Comparison of ENCODE assay signal across 8 cellular contexts in genomic region chr2:109760265-109760986, GRCh38. TPM values are rescaled to one million over a fixed set of nuclear protein-coding genes. Genes with fewer than 3 reads are reported as not detected.
DNase-seq lines count a peak whose midpoint lies in the region; ATAC-seq and TF ChIP-seq lines count a peak whose summit lies in the region.
"Not testable (repeated sequence)": the region's sequence is repeated elsewhere in the genome, so short reads cannot be mapped to it uniquely, and the experiment has no call there.

No MANE protein-coding gene starts in this region.

- ATAC-seq in DND-41 (ENCODE audit: insufficient read depth, low read depth) (peak; percentile 27; the same call in 1 of the 3 replicates), RWPE2 (ENCODE audit: low read depth) (peak; percentile 48), upper lobe of right lung (peak; percentile 79)
- ATAC-seq in activated T-cell treated with anti-CD3 and anti-CD28 coated beads, Interleukin-2, amount 50 U/mL, for 72 hours (replicated peaks in 1 of 2) = peak; percentile 62 to 73
- ATAC-seq in natural killer cell treated with Interleukin-12 subunit alpha and Interleukin-12 subunit beta and Interleukin-15 and Interleukin-18, amount 100 ng/mL, for 72 hours = peak; percentile 44 to 57

- H3K9ac ChIP-seq in DND-41 (ENCODE audit: low read depth, low read length); endodermal cell (ENCODE audit: extremely low read depth, low read length, poor library complexity, severe bottlenecking): not testable (repeated sequence)

- H3K9me3 Mint-ChIP-seq in activated T-cell treated with anti-CD3 and anti-CD28 coated beads, Interleukin-2, amount 50 U/mL, for 72 hours; endodermal cell; natural killer cell treated with Interleukin-12 subunit alpha and Interleukin-12 subunit beta and Interleukin-15 and Interleukin-18, amount 100 ng/mL, for 72 hours: not testable (repeated sequence)

- TF ChIP-seq CTCF in DND-41 (IDR thresholded peaks at IDR 0.05; ENCODE audit: borderline replicate concordance, extremely low read depth, low read length, poor library complexity, severe bottlenecking); RWPE2 (IDR thresholded peaks at IDR 0.05; ENCODE audit: poor library complexity, severe bottlenecking); endodermal cell (conservative IDR thresholded peaks at IDR 0.05); upper lobe of right lung (IDR thresholded peaks at IDR 0.05): not testable (repeated sequence)

- not testable (repeated sequence) for DNase-seq in DND-41; RWPE2 (ENCODE audit: low spot score); activated T-cell treated with anti-CD3 and anti-CD28 coated beads, Interleukin-2, amount 50 U/mL, for 72 hours; natural killer cell treated with Interleukin-12 subunit alpha and Interleukin-12 subunit beta and Interleukin-15 and Interleukin-18, amount 100 ng/mL, for 72 hours (ENCODE audit: low spot score)
- DNase-seq in endodermal cell (peak; percentile 21), kidney tubule cell (ENCODE audit: low spot score) (peak; percentile 32), upper lobe of right lung (peak; percentile 21)
- DNase-seq in stimulated activated CD4-positive, alpha-beta T cell treated with anti-CD3 and anti-CD28 coated beads, Interleukin-15, amount 100 ng/mL, for 24 hours = peak; percentile 24

- not testable (repeated sequence) for H3K36me3 Mint-ChIP-seq in activated T-cell treated with anti-CD3 and anti-CD28 coated beads, Interleukin-2, amount 50 U/mL, for 72 hours (ENCODE audit: insufficient read depth in 2 of 2); endodermal cell (ENCODE audit: low read depth); natural killer cell treated with Interleukin-12 subunit alpha and Interleukin-12 subunit beta and Interleukin-15 and Interleukin-18, amount 100 ng/mL, for 72 hours

- not testable (repeated sequence) for H3K27ac ChIP-seq in DND-41 (ENCODE audit: low read length); RWPE2 (ENCODE audit: poor library complexity, severe bottlenecking); endodermal cell (ENCODE audit: low read depth, low read length); upper lobe of right lung

- intact Hi-C loops in upper lobe of right lung (cut with DNase I) = not testable (repeated sequence)

- not testable (repeated sequence) for H3K4me1 ChIP-seq in DND-41 (ENCODE audit: insufficient read depth, low read length); RWPE2 (ENCODE audit: insufficient read depth, poor library complexity, severe bottlenecking); endodermal cell (ENCODE audit: control insufficient read depth, insufficient read depth, low read length); upper lobe of right lung

- H3K79me2 ChIP-seq in DND-41 (ENCODE audit: insufficient read depth, low read length) = not testable (repeated sequence)

- H3K4me3 ChIP-seq in DND-41 (ENCODE audit: low read depth in 1 of 2, low read length in 2 of 2); RWPE2 (ENCODE audit: severe bottlenecking); endodermal cell (ENCODE audit: low read length); upper lobe of right lung: not testable (repeated sequence)

- not testable (repeated sequence) for H4K20me1 ChIP-seq in DND-41 (ENCODE audit: insufficient read depth, low read length)

- no CpG with 5 or more reads among the region's 102 CpGs for WGBS in endodermal cell (ENCODE audit: insufficient coverage in 1 of 2, insufficient read length in 1 of 2), 2 experiments

- H2AFZ ChIP-seq in DND-41 (ENCODE audit: low read depth, low read length) = not testable (repeated sequence)

- peak overlapping the region in 1 of 2 donors; percentile 24 for H3K4me3 Mint-ChIP-seq in activated T-cell treated with anti-CD3 and anti-CD28 coated beads, Interleukin-2, amount 50 U/mL, for 72 hours
- peak overlapping the region; percentile 44 for H3K4me3 Mint-ChIP-seq in endodermal cell
- H3K4me3 Mint-ChIP-seq in natural killer cell treated with Interleukin-12 subunit alpha and Interleukin-12 subunit beta and Interleukin-15 and Interleukin-18, amount 100 ng/mL, for 72 hours = not testable (repeated sequence)

- not testable (repeated sequence) for H3K9me3 ChIP-seq in DND-41 (ENCODE audit: insufficient read depth, low read length, severe bottlenecking); RWPE2 (ENCODE audit: severe bottlenecking); endodermal cell (ENCODE audit: control insufficient read depth, low read length); upper lobe of right lung

- H3K27me3 Mint-ChIP-seq in activated T-cell treated with anti-CD3 and anti-CD28 coated beads, Interleukin-2, amount 50 U/mL, for 72 hours (ENCODE audit: low read depth); endodermal cell (ENCODE audit: insufficient read depth); natural killer cell treated with Interleukin-12 subunit alpha and Interleukin-12 subunit beta and Interleukin-15 and Interleukin-18, amount 100 ng/mL, for 72 hours: not testable (repeated sequence)

- H3K4me2 ChIP-seq in DND-41 (ENCODE audit: insufficient read depth, low read length) = not testable (repeated sequence)

- not testable (repeated sequence) for H3K36me3 ChIP-seq in DND-41 (ENCODE audit: insufficient read depth, low read length); RWPE2 (ENCODE audit: low read depth); endodermal cell (ENCODE audit: control insufficient read depth, insufficient read depth, low read length); upper lobe of right lung

- H3K27ac Mint-ChIP-seq in activated T-cell treated with anti-CD3 and anti-CD28 coated beads, Interleukin-2, amount 50 U/mL, for 72 hours; endodermal cell; natural killer cell treated with Interleukin-12 subunit alpha and Interleukin-12 subunit beta and Interleukin-15 and Interleukin-18, amount 100 ng/mL, for 72 hours: not testable (repeated sequence)

- not testable (repeated sequence) for H3K4me1 Mint-ChIP-seq in activated T-cell treated with anti-CD3 and anti-CD28 coated beads, Interleukin-2, amount 50 U/mL, for 72 hours (ENCODE audit: low read depth); endodermal cell; natural killer cell treated with Interleukin-12 subunit alpha and Interleukin-12 subunit beta and Interleukin-15 and Interleukin-18, amount 100 ng/mL, for 72 hours (ENCODE audit: low read depth in 2 of 2)

- H3K27me3 ChIP-seq in DND-41 (ENCODE audit: insufficient read depth, low read length, poor library complexity); RWPE2 (ENCODE audit: insufficient read depth, poor library complexity, severe bottlenecking); endodermal cell (ENCODE audit: control insufficient read depth, insufficient read depth, low read length, poor library complexity, severe bottlenecking); upper lobe of right lung: not testable (repeated sequence)

RNA-seq across cellular contexts. Expression of gene RGPD5, which starts 33.7 kb away (rescaled TPM):
- total RNA-seq in activated T-cell treated with anti-CD3 and anti-CD28 coated beads, Interleukin-2, amount 50 U/mL, for 72 hours = 10 to 100 TPM; 53.2 to 65.1 TPM
- total RNA-seq in endodermal cell (100 to 1,000 TPM; 128 to 161 TPM), upper lobe of right lung (94.3 TPM)
- polyA plus RNA-seq in endodermal cell (2013, experiment 1 of 2) = 40.5 TPM
- 39.8 TPM for polyA plus RNA-seq in endodermal cell (2013, experiment 2 of 2)
- total RNA-seq in natural killer cell treated with Interleukin-12 subunit alpha and Interleukin-12 subunit beta and Interleukin-15 and Interleukin-18, amount 100 ng/mL, for 72 hours = 10 to 100 TPM; 20.5 to 59.3 TPM

Comparison
In these comparisons a context has a peak if more than half of its experiments do, and no peak if none do; other contexts are left out.
1. ATAC-seq: peak in every context shown above with its lines; median percentile 79 in upper lobe of right lung; 68 in activated T-cell treated with anti-CD3 and anti-CD28 coated beads, Interleukin-2, amount 50 U/mL, for 72 hours; 50 in natural killer cell treated with Interleukin-12 subunit alpha and Interleukin-12 subunit beta and Interleukin-15 and Interleukin-18, amount 100 ng/mL, for 72 hours; 48 in RWPE2; 27 in DND-41.